Comparison of ENCODE assay signal across 8 cellular contexts in genomic region chr12:26119391-26119981, GRCh38. TPM values are rescaled to one million over a fixed set of nuclear protein-coding genes. Genes with fewer than 3 reads are reported as not detected.
DNase-seq lines count a peak whose midpoint lies in the region; ATAC-seq and TF ChIP-seq lines count a peak whose summit lies in the region.

No MANE protein-coding gene starts in this region.

- intact Hi-C loops in ovary (cut with DNase I): loop anchor here in 1 of 4 donors (10.0 kb wide), 1 partner anchor 535 kb away; no protein-coding TSS in a partner anchor

- DNase-seq in epithelial cell of esophagus (ENCODE audit: low read depth) (peak; percentile 68), ovary (no peak), GM19240 (ENCODE audit: insufficient read length, low spot score) (no peak), NCI-H2029 treated with DMSO at 0.1 percent for 48 hours (lab: John Stamatoyannopoulos, UW) (no peak)

- H3K27me3 ChIP-seq in DOHH2 (ENCODE audit: control insufficient read depth, low read length) (peaks cover 74% of the 10 kb centered on the region), ovary (no peaks in the 10 kb centered on the region)

- peaks cover 2% of the 10 kb centered on the region; the same call in 1 of the 2 replicates for H3F3A ChIP-seq in DOHH2 (ENCODE audit: control insufficient read depth, insufficient read depth)

- H3K4me3 ChIP-seq in DOHH2 (ENCODE audit: low read length) (no peak overlapping the region), epithelial cell of esophagus (ENCODE audit: low read length) (no peak overlapping the region), ovary (no peak overlapping the region)

- TF ChIP-seq CTCF in DOHH2 (IDR thresholded peaks at IDR 0.05; ENCODE audit: low read depth, low read length, poor library complexity, severe bottlenecking) (peak; percentile 65), epithelial cell of esophagus (IDR thresholded peaks at IDR 0.05; ENCODE audit: insufficient read depth, low read depth, low read length, missing control alignments) (peak; percentile 67), ovary (IDR thresholded peaks at IDR 0.05) (peak; percentile 4 to 58 (median 51))

- no peaks in the 10 kb centered on the region for H3K36me3 ChIP-seq in DOHH2 (ENCODE audit: control insufficient read depth, low read length)
- H3K36me3 ChIP-seq in ovary: no peaks in the 10 kb centered on the region

- peak; percentile 32 for ATAC-seq in HG02884 (IDR thresholded peaks at IDR 0.05; ENCODE audit: unreplicated experiment)
- no peak for ATAC-seq in GM21717 (IDR thresholded peaks at IDR 0.05; ENCODE audit: unreplicated experiment)

- H4K20me1 ChIP-seq in DOHH2 (ENCODE audit: control insufficient read depth, insufficient read depth, low read depth, low read length): peaks cover 3% of the 10 kb centered on the region; the same call in 1 of the 2 replicates

- no peak for TF ChIP-seq EP300 in ovary (IDR thresholded peaks at IDR 0.05)

- no peaks in the 10 kb centered on the region for H3K9me3 ChIP-seq in DOHH2 (ENCODE audit: control insufficient read depth, insufficient read depth, low read length)
- H3K9me3 ChIP-seq in ovary: no peaks in the 10 kb centered on the region

- H3K4me1 ChIP-seq in DOHH2 (ENCODE audit: control insufficient read depth, low read length) (peaks cover 32% of the 10 kb centered on the region), ovary (ENCODE audit: insufficient read depth) (peaks cover 3% of the 10 kb centered on the region)

- H3K79me2 ChIP-seq in DOHH2 (ENCODE audit: control insufficient read depth, low read length): no peaks in the 10 kb centered on the region

- no peak for TF ChIP-seq POLR2A in ovary (IDR thresholded peaks at IDR 0.05)

- no peaks in the 10 kb centered on the region for H3K9me2 ChIP-seq in DOHH2 (replicated peaks; ENCODE audit: control insufficient read depth, low read length)

- 13 to 21% (median 13%) methylated on average over 2 of the region's 2 CpGs for WGBS in ovary, 3 donors

- no peak overlapping the region for H3K27ac ChIP-seq in DOHH2 (ENCODE audit: low read depth, low read length)
- H3K27ac ChIP-seq in ovary: peak overlapping the region in 1 of 2 donors; percentile 94

- no peak overlapping the region for H3K4me2 ChIP-seq in DOHH2 (ENCODE audit: low read length)

TF ChIP-seq in PFSK-1, 5 proteins besides CTCF, POLR2A, EP300 and RAD21:
- TF ChIP-seq REST (IDR thresholded peaks at IDR 0.05; ENCODE audit: insufficient read depth in 1 of 2, low read depth in 2 of 2, low read length in 2 of 2) (peak; percentile 39 to 76; a peak in 2 of 4 replicates), FOXP2 (optimal IDR thresholded peaks at IDR 0.05; ENCODE audit: borderline replicate concordance, extremely low read depth, extremely low read length, insufficient read depth) (no peak)
TF ChIP-seq in PFSK-1: peak in this region for 1.

RNA-seq across cellular contexts. Expression of gene BHLHE41, which starts 5.4 kb away (rescaled TPM):
- polyA plus RNA-seq in PFSK-1 (2012; ENCODE audit: insufficient read length, low read depth): 11.4 TPM
- total RNA-seq in ovary: 10 to 100 TPM in 6 of 7 donors, 1 to 10 TPM in 1; 6.6 to 42.8 (median 31.8) TPM
- 10 to 100 TPM in 1 of 2 donors, 1 to 10 TPM in 1; 4.2 to 25.9 TPM for polyA plus RNA-seq in ovary
